In the genomic region with DNA sequence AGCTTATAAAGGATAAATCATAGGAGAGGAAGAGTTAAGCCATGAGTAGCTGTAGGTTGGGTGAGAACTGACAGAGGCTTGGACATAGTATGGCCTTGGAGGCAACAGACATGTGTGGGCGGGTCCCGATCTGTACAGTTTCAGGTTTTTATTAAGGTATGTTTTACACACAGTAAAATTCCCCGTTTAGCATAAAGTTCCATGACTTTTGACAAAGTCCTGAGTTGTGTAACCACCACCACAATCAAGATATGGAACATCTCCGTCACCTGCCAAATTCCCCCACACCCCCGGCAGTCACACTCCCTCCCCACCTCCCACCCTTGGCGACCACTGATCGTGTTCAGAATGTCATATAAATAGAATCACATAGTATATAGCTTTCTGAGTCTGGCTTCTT, we compare ENCODE assay signal across 27 cellular contexts.
DNase-seq lines count a peak whose midpoint lies in the region; ATAC-seq and TF ChIP-seq lines count a peak whose summit lies in the region.
"Had no signal": no experiment of that assay in that cellular context is flagged by ENCODE, and none has a peak within 500 bp of the region (broad histone marks: within the 10 kb centered on the region; RNA-seq: fewer than 3 reads in every experiment).

No MANE protein-coding gene starts in this region.

- no peak overlapping the region for H3K4me3 Mint-ChIP-seq in stimulated activated naive CD8-positive, alpha-beta T cell treated with anti-CD3 and anti-CD28 coated beads, Interleukin-15, amount 100 ng/mL, for 72 hours
- H3K4me3 Mint-ChIP-seq: immature natural killer cell, nephron had no signal

- no TSS peak for BruUV-seq in Panc1 (replicated peaks; lab: Mats Ljungman, UMichigan)

- ATAC-seq in HG02571 (IDR thresholded peaks at IDR 0.05; ENCODE audit: unreplicated experiment) (peak; percentile 70), Panc1 (peak; percentile 45; the same call in 1 of the 2 replicates), HG02981 (IDR thresholded peaks at IDR 0.05; ENCODE audit: unreplicated experiment) (no peak)
- peak; percentile 75 for ATAC-seq in stimulated activated naive CD8-positive, alpha-beta T cell treated with anti-CD3 and anti-CD28 coated beads, Interleukin-15, amount 100 ng/mL, for 72 hours
- ATAC-seq: foreskin keratinocyte, pancreas had no signal

- in situ Hi-C loops in Panc1 (cut with HindIII; ENCODE audit: low pct_unique_long_range_greater_than_20kb, low sequenced_read_pairs) = no loop called here

- no peak overlapping the region for H3K27ac Mint-ChIP-seq in stimulated activated naive CD8-positive, alpha-beta T cell treated with anti-CD3 and anti-CD28 coated beads, Interleukin-15, amount 100 ng/mL, for 72 hours
- H3K27ac Mint-ChIP-seq: nephron had no signal

- H3K4me1 ChIP-seq in Panc1 (ENCODE audit: control insufficient read depth, insufficient read depth, low read length) = no peaks in the 10 kb centered on the region
- H3K4me1 ChIP-seq: adrenal gland, BLaER1, Caco-2, foreskin keratinocyte, left ventricle myocardium inferior, pancreas, right lobe of liver had no signal

- POLR2A ChIA-PET in Panc1 (lab: Charles Lee) = no interaction called here

- H3K4me1 Mint-ChIP-seq in stimulated activated naive CD8-positive, alpha-beta T cell treated with anti-CD3 and anti-CD28 coated beads, Interleukin-15, amount 100 ng/mL, for 72 hours = peaks cover 19% of the 10 kb centered on the region
- H3K4me1 Mint-ChIP-seq: nephron had no signal

- CTCF ChIA-PET in Panc1 (lab: Charles Lee) = no interaction called here

- no peaks in the 10 kb centered on the region for H3K9me3 ChIP-seq in Panc1 (ENCODE audit: control insufficient read depth, insufficient read depth, low read depth, low read length)
- H3K9me3 ChIP-seq: adrenal gland, pancreas, right lobe of liver had no signal

- H3K27ac ChIP-seq in Panc1 (ENCODE audit: low read length) = no peak overlapping the region
- H3K27ac ChIP-seq: adrenal gland, BLaER1, brain microvascular endothelial cell, foreskin keratinocyte, left ventricle myocardium inferior, pancreas, right lobe of liver had no signal

- no peaks in the 10 kb centered on the region for H3K36me3 ChIP-seq in Panc1 (ENCODE audit: control insufficient read depth, insufficient read depth, low read length)
- H3K36me3 ChIP-seq: adrenal gland, BLaER1, brain microvascular endothelial cell, left ventricle myocardium inferior, pancreas, right lobe of liver had no signal

- peaks cover 7% of the 10 kb centered on the region; the same call in 1 of the 2 replicates for H3K27me3 ChIP-seq in Panc1 (ENCODE audit: control insufficient read depth, insufficient read depth, low read length)
- H3K27me3 ChIP-seq: adrenal gland, BLaER1, brain microvascular endothelial cell, pancreas had no signal

- peak; percentile 1 for DNase-seq in stimulated activated CD8-positive, alpha-beta memory T cell treated with anti-CD3 and anti-CD28 coated beads, Interleukin-4, amount 100 ng/mL, for 24 hours (ENCODE audit: low read depth)
- DNase-seq in stimulated activated CD8-positive, alpha-beta memory T cell treated with anti-CD3 and anti-CD28 coated beads, Interleukin-4, amount 100 ng/mL, for 48 hours = no peak
- DNase-seq in Panc1 (ENCODE audit: low read depth, low spot score) = no peak
- peak in 1 of 2 donors; percentile 29 for DNase-seq in stimulated activated naive CD8-positive, alpha-beta T cell treated with anti-CD3 and anti-CD28 coated beads, Interleukin-15, amount 100 ng/mL, for 72 hours
- DNase-seq in NCI-H748 treated with DMSO at 0.1 percent for 48 hours (lab: John Stamatoyannopoulos, UW) = no peak
- no peak for DNase-seq in kidney glomerular epithelial cell (lab: John Stamatoyannopoulos, UW)
- DNase-seq: ACHN; activated CD8-positive, alpha-beta memory T cell treated with anti-CD3 and anti-CD28 coated beads, Interleukin-2, amount 50 U/mL, for 48 hours; adrenal gland; brain microvascular endothelial cell; Caco-2; effector memory CD4-positive, alpha-beta T cell; foreskin keratinocyte; GOT3; immature natural killer cell; IMR-90; left ventricle myocardium inferior; midbrain; NCI-H1105; NCI-H510A treated with DMSO at 0.1 percent for 48 hours; NK-92 treated with Interleukin-12 subunit alpha and Interleukin-12 subunit beta, amount 100 ng/mL, for 24 hours; right lobe of liver had no signal

- intact Hi-C loops in Panc1 (cut with micrococcal nuclease; ENCODE audit: unreplicated experiment) = no loop called here

- no peak for TF ChIP-seq CTCF in Panc1 (IDR thresholded peaks at IDR 0.05)

- H3K9me3 Mint-ChIP-seq in stimulated activated naive CD8-positive, alpha-beta T cell treated with anti-CD3 and anti-CD28 coated beads, Interleukin-15, amount 100 ng/mL, for 72 hours = peaks cover 7 to 16% of the 10 kb centered on the region in 2 donors

- peaks cover 36% of the 10 kb centered on the region for H3K27me3 Mint-ChIP-seq in stimulated activated naive CD8-positive, alpha-beta T cell treated with anti-CD3 and anti-CD28 coated beads, Interleukin-15, amount 100 ng/mL, for 72 hours

- no peak overlapping the region for H3K4me3 ChIP-seq in Panc1 (ENCODE audit: low read depth in 2 of 2, low read length in 2 of 2)
- H3K4me3 ChIP-seq: adrenal gland, BLaER1, left ventricle myocardium inferior, pancreas, right lobe of liver had no signal
